In genomic region chr2:46832543-46832942, GRCh38 we compare ENCODE assay signal across 34 cellular contexts.
"Had no signal": no experiment of that assay in that cellular context is flagged by ENCODE, and none has a peak within 500 bp of the region (broad histone marks: within the 10 kb centered on the region; RNA-seq: fewer than 3 reads in every experiment).

No MANE protein-coding gene starts in this region.

- H3K27ac Mint-ChIP-seq: activated CD4-positive, alpha-beta memory T cell treated with anti-CD3 and anti-CD28 coated beads for 36 hours; activated CD4-positive, alpha-beta T cell treated with anti-CD3 and anti-CD28 coated beads for 36 hours; activated CD4-positive, alpha-beta T cell treated with anti-CD3 and anti-CD28 coated beads, Interleukin-2, amount 10 ng/mL, durations not matched to agents 24 days and 14 days; activated CD8-positive, alpha-beta T cell treated with anti-CD3 and anti-CD28 coated beads, Interleukin-2, amount 10 ng/mL, durations not matched to agents 7 days and 5 days; activated naive CD8-positive, alpha-beta T cell; activated T-helper 17 cell treated with anti-CD3 and anti-CD28 coated beads, Interleukin-2, amount 50 U/mL, for 72 hours; brain; dendritic cell treated with granulocyte-macrophage colony-stimulating factor and Interleukin-4, amounts not matched to agents 40 ng/mL and 50 ng/mL, for 4 days; endodermal cell; T-helper 17 cell; T-helper 2 cell treated with Interferon-gamma antibody and Interleukin-4, amounts not matched to agents 5 μg/mL and 100 μg/mL, for 36 hours had no signal

- H3K27ac ChIP-seq: ascending aorta, breast epithelium, cardiac muscle cell, coronary artery, dorsolateral prefrontal cortex, foreskin keratinocyte, gastroesophageal sphincter, heart right ventricle had no signal

- H3K4me1 ChIP-seq: adrenal gland, ascending aorta, breast epithelium, esophagus squamous epithelium, foreskin keratinocyte had no signal

- H3K9me3 Mint-ChIP-seq: activated T-helper 17 cell treated with anti-CD3 and anti-CD28 coated beads, Interleukin-2, amount 50 U/mL, for 72 hours; endodermal cell; T-helper 2 cell treated with Interferon-gamma antibody and Interleukin-4, amounts not matched to agents 5 μg/mL and 100 μg/mL, for 36 hours had no signal

- DNase-seq: activated CD4-positive, alpha-beta memory T cell treated with anti-CD3 and anti-CD28 coated beads for 36 hours; activated CD4-positive, alpha-beta T cell treated with anti-CD3 and anti-CD28 coated beads for 36 hours; activated CD4-positive, alpha-beta T cell treated with anti-CD3 and anti-CD28 coated beads, Interleukin-2, amount 10 ng/mL, durations not matched to agents 24 days and 14 days; activated CD4-positive, CD25-positive, alpha-beta regulatory T cell; activated CD4-positive, CD25-positive, alpha-beta regulatory T cell treated with anti-CD3 and anti-CD28 coated beads, Interleukin-2, amount 50 U/mL, for 72 hours; activated CD8-positive, alpha-beta T cell treated with anti-CD3 and anti-CD28 coated beads, Interleukin-2, amount 10 ng/mL, durations not matched to agents 7 days and 5 days; activated effector memory CD4-positive, alpha-beta T cell treated with Interleukin-2 at 50 U/mL for 16 hours; activated gamma-delta T cell treated with Interleukin-2 at 50 U/mL for 16 hours; activated naive CD4-positive, alpha-beta T cell treated with anti-CD3 and anti-CD28 coated beads, Interleukin-2, amount 50 U/mL, for 16 hours; activated naive CD4-positive, alpha-beta T cell treated with Interleukin-2 at 50 U/mL for 16 hours; activated T-cell treated with anti-CD3 and anti-CD28 coated beads, Interleukin-2, amount 50 U/mL, for 4 hours; dorsolateral prefrontal cortex; effector memory CD4-positive, alpha-beta T cell; erythroblast; esophagus squamous epithelium; foreskin keratinocyte; heart right ventricle; T-helper 1 cell; T-helper 17 cell; T1000 had no signal

- H3K4me3 Mint-ChIP-seq: activated CD4-positive, alpha-beta memory T cell treated with anti-CD3 and anti-CD28 coated beads for 36 hours; activated CD4-positive, alpha-beta T cell treated with anti-CD3 and anti-CD28 coated beads for 36 hours; activated CD4-positive, alpha-beta T cell treated with anti-CD3 and anti-CD28 coated beads, Interleukin-2, amount 10 ng/mL, durations not matched to agents 24 days and 14 days; activated CD8-positive, alpha-beta T cell treated with anti-CD3 and anti-CD28 coated beads, Interleukin-2, amount 10 ng/mL, durations not matched to agents 7 days and 5 days; activated naive CD8-positive, alpha-beta T cell; activated T-cell treated with anti-CD3 and anti-CD28 coated beads, Interleukin-2, amount 50 U/mL, for 4 hours; activated T-helper 17 cell treated with anti-CD3 and anti-CD28 coated beads, Interleukin-2, amount 50 U/mL, for 72 hours; brain; central memory CD8-positive, alpha-beta T cell; dendritic cell treated with granulocyte-macrophage colony-stimulating factor and Interleukin-4, amounts not matched to agents 40 ng/mL and 50 ng/mL, for 4 days; endodermal cell; T-helper 17 cell; T-helper 2 cell treated with Interferon-gamma antibody and Interleukin-4, amounts not matched to agents 5 μg/mL and 100 μg/mL, for 36 hours had no signal

- H3K36me3 Mint-ChIP-seq: brain had no signal

- H3K4me2 ChIP-seq: hepatocyte had no signal

- H3K4me1 Mint-ChIP-seq: activated CD4-positive, alpha-beta T cell treated with anti-CD3 and anti-CD28 coated beads for 36 hours; activated CD4-positive, alpha-beta T cell treated with anti-CD3 and anti-CD28 coated beads, Interleukin-2, amount 10 ng/mL, durations not matched to agents 24 days and 14 days; activated T-helper 17 cell treated with anti-CD3 and anti-CD28 coated beads, Interleukin-2, amount 50 U/mL, for 72 hours; brain; central memory CD8-positive, alpha-beta T cell; endodermal cell; T-helper 17 cell had no signal

- H3K27me3 ChIP-seq: adrenal gland, ascending aorta, breast epithelium, cardiac muscle cell, dorsolateral prefrontal cortex, esophagus squamous epithelium, foreskin keratinocyte, gastroesophageal sphincter, heart right ventricle, hepatocyte had no signal

- ATAC-seq: activated CD4-positive, alpha-beta T cell treated with anti-CD3 and anti-CD28 coated beads for 36 hours; activated CD8-positive, alpha-beta T cell treated with anti-CD3 and anti-CD28 coated beads, Interleukin-2, amount 10 ng/mL, durations not matched to agents 7 days and 5 days; activated T-cell treated with anti-CD3 and anti-CD28 coated beads, Interleukin-2, amount 50 U/mL, for 4 hours; activated T-helper 17 cell treated with anti-CD3 and anti-CD28 coated beads, Interleukin-2, amount 50 U/mL, for 72 hours; foreskin keratinocyte; gastroesophageal sphincter; heart right ventricle; T-helper 17 cell had no signal

- H3K9me3 ChIP-seq: adrenal gland, ascending aorta, breast epithelium, esophagus squamous epithelium, gastroesophageal sphincter had no signal

- H3K79me2 ChIP-seq: hepatocyte had no signal

- H2AFZ ChIP-seq: hepatocyte had no signal

- H3K36me3 ChIP-seq: adrenal gland, ascending aorta, breast epithelium, cardiac muscle cell, esophagus squamous epithelium, gastroesophageal sphincter, heart right ventricle had no signal

- H3K27me3 Mint-ChIP-seq: dendritic cell treated with granulocyte-macrophage colony-stimulating factor and Interleukin-4, amounts not matched to agents 40 ng/mL and 50 ng/mL, for 4 days had no signal

- H3K4me3 ChIP-seq: adrenal gland, ascending aorta, breast epithelium, cardiac muscle cell, coronary artery, dorsolateral prefrontal cortex, esophagus squamous epithelium, gastroesophageal sphincter, heart right ventricle, hepatocyte had no signal
